14 cellular contexts compared by ENCODE assay signal in the genomic region with DNA sequence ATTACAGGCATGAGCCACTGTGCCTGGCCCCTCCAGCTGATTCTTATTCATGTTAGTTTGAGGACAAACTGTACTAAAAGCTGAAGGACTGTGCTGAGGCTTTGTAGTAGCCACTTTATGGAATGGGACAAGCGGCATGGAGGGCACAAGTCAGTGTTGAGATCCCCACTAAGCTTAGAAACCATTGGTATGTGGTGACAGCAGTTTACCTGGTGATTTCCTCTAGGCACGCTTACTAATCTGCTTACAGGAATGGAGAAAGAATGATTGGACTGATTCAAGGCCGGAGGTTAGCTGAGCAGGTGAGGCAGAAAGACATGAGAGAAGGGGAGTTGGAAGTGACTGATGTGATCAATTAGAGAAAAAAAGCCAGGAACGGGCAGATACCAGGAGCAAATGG.
"Had no signal": no experiment of that assay in that cellular context is flagged by ENCODE, and none has a peak within 500 bp of the region (broad histone marks: within the 10 kb centered on the region; RNA-seq: fewer than 3 reads in every experiment).

No MANE protein-coding gene starts in this region.

- H3K4me3 ChIP-seq: esophagus squamous epithelium, upper lobe of left lung had no signal

- H3K9me3 Mint-ChIP-seq: activated CD8-positive, alpha-beta T cell treated with anti-CD3 and anti-CD28 coated beads for 36 hours; activated naive CD4-positive, alpha-beta T cell treated with anti-CD3 and anti-CD28 coated beads, Interleukin-2, amount 50 U/mL, for 72 hours; activated T-helper 1 cell treated with anti-CD3 and anti-CD28 coated beads, Interleukin-12 subunit alpha, Interleukin-12 subunit beta, Interleukin-2, Interleukin-4 antibody, amounts not matched to agents 30 ng/mL and 10 ng/mL and 1 ng/mL, durations not matched to agents 14 hours and 24 hours and 36 hours; natural killer cell treated with Interleukin-12 subunit alpha and Interleukin-12 subunit beta and Interleukin-15 and Interleukin-18, amount 100 ng/mL, for 72 hours had no signal

- ATAC-seq: activated CD8-positive, alpha-beta T cell treated with anti-CD3 and anti-CD28 coated beads for 36 hours; activated naive CD4-positive, alpha-beta T cell treated with anti-CD3 and anti-CD28 coated beads, Interleukin-2, amount 50 U/mL, for 72 hours; left lobe of liver; natural killer cell treated with Interleukin-12 subunit alpha and Interleukin-12 subunit beta and Interleukin-15 and Interleukin-18, amount 100 ng/mL, for 72 hours had no signal

- H3K27ac ChIP-seq: upper lobe of left lung had no signal

- H3K4me3 Mint-ChIP-seq: activated CD8-positive, alpha-beta T cell treated with anti-CD3 and anti-CD28 coated beads for 36 hours; activated T-helper 1 cell treated with anti-CD3 and anti-CD28 coated beads, Interleukin-12 subunit alpha, Interleukin-12 subunit beta, Interleukin-2, Interleukin-4 antibody, amounts not matched to agents 30 ng/mL and 10 ng/mL and 1 ng/mL, durations not matched to agents 14 hours and 24 hours and 36 hours; natural killer cell treated with Interleukin-12 subunit alpha and Interleukin-12 subunit beta and Interleukin-15 and Interleukin-18, amount 100 ng/mL, for 72 hours had no signal

- DNase-seq: activated CD8-positive, alpha-beta memory T cell treated with anti-CD3 and anti-CD28 coated beads, Interleukin-2, amount 50 U/mL, for 4 hours; activated CD8-positive, alpha-beta T cell treated with anti-CD3 and anti-CD28 coated beads for 36 hours; cerebellar nuclear complex; esophagus squamous epithelium; foreskin fibroblast; mammary epithelial cell; stimulated activated CD4-positive, alpha-beta T cell treated with anti-CD3 and anti-CD28 coated beads, Interleukin-12 subunit alpha, Interleukin-12 subunit beta, amount 100 ng/mL, for 4 hours; stimulated activated naive CD4-positive, alpha-beta T cell treated with Interleukin-2 at 50 U/mL for 16 hours; T-helper 2 cell had no signal

- H3K27me3 ChIP-seq: esophagus squamous epithelium, upper lobe of left lung had no signal

- H3K9me3 ChIP-seq: esophagus squamous epithelium, upper lobe of left lung had no signal

- H3K27me3 Mint-ChIP-seq: activated CD8-positive, alpha-beta T cell treated with anti-CD3 and anti-CD28 coated beads for 36 hours; natural killer cell treated with Interleukin-12 subunit alpha and Interleukin-12 subunit beta and Interleukin-15 and Interleukin-18, amount 100 ng/mL, for 72 hours had no signal

- H3K27ac Mint-ChIP-seq: activated CD8-positive, alpha-beta T cell treated with anti-CD3 and anti-CD28 coated beads for 36 hours; activated T-helper 1 cell treated with anti-CD3 and anti-CD28 coated beads, Interleukin-12 subunit alpha, Interleukin-12 subunit beta, Interleukin-2, Interleukin-4 antibody, amounts not matched to agents 30 ng/mL and 10 ng/mL and 1 ng/mL, durations not matched to agents 14 hours and 24 hours and 36 hours; natural killer cell treated with Interleukin-12 subunit alpha and Interleukin-12 subunit beta and Interleukin-15 and Interleukin-18, amount 100 ng/mL, for 72 hours had no signal
